Comparison of ENCODE assay signal across 1 cellular context in the genomic region with DNA sequence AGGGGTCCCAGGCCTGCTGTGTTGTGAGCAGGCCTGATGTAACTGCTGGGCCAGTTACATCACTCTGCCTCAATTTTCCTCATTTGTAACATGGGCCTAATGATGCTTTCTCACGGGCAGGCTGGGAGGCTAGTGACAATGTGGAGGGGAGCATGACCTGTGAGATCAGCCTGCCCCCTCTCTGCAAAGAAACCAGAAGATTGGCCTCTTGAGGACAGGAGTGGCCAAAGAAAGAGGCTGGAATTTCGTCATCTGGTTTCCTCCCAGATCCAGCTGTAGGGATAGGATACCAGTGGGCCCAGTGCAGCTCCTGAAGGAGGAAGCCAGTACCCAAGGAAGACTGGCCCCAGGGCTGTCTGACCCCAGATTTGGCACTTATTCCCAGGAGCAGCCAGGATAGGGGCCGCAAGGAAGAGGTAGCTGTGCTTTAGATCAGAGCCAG.
TF ChIP-seq lines count a peak whose summit lies in the region.

No MANE protein-coding gene starts in this region.

TF ChIP-seq in HCT116, 20 proteins besides CTCF, POLR2A, EP300 and RAD21 (continued from another document):
- TF ChIP-seq SIN3A (IDR thresholded peaks at IDR 0.05; ENCODE audit: low read depth): 0 out of 2 replicates have a peak, but pooled peaks have one; percentile 25
